In genomic region chr13:41193469-41193868, GRCh38 we compare ENCODE assay signal across 9 cellular contexts. TPM values are rescaled to one million over a fixed set of nuclear protein-coding genes. Genes with fewer than 3 reads are reported as not detected.
DNase-seq lines count a peak whose midpoint lies in the region; ATAC-seq and TF ChIP-seq lines count a peak whose summit lies in the region.
"Had no signal": no experiment of that assay in that cellular context is flagged by ENCODE, and none has a peak within 500 bp of the region (broad histone marks: within the 10 kb centered on the region; RNA-seq: fewer than 3 reads in every experiment).

No MANE protein-coding gene starts in this region.

- peaks cover 4% of the 10 kb centered on the region; the same call in 1 of the 2 replicates for H3K27me3 Mint-ChIP-seq in H9 (ENCODE audit: low read depth)
- H3K27me3 Mint-ChIP-seq in activated CD4-positive, alpha-beta memory T cell treated with anti-CD3 and anti-CD28 coated beads, Interleukin-2, amount 10 ng/mL, durations not matched to agents 7 days and 5 days: no peaks in the 10 kb centered on the region

- H3K23me2 ChIP-seq in H9 (ENCODE audit: insufficient read length, low read depth, low read length, poor library complexity, severe bottlenecking): no peaks in the 10 kb centered on the region

- no peak overlapping the region for H3T11ph ChIP-seq in H9 (ENCODE audit: low read length)

- H2BK20ac ChIP-seq in H9 (ENCODE audit: low read depth, low read length, poor library complexity, severe bottlenecking): no peak overlapping the region

- no peak overlapping the region for H3K23ac ChIP-seq in H9 (ENCODE audit: insufficient read length, low read depth, low read length)

- H3K27ac ChIP-seq in H9 (ENCODE audit: insufficient read length, low read depth, low read length): no peak overlapping the region
- H3K27ac ChIP-seq in right atrium auricular region: peak overlapping the region; percentile 89 to 93
- peak overlapping the region in 9 of 21 experiments; percentile 74 to 94 (median 85) for H3K27ac ChIP-seq in skin epidermis
- H3K27ac ChIP-seq: KMS-11 had no signal

- no peak overlapping the region for H2BK120ac ChIP-seq in H9 (ENCODE audit: low read depth, low read length, poor library complexity, severe bottlenecking)

- no peak for ATAC-seq in HG03280 (IDR thresholded peaks at IDR 0.05; ENCODE audit: unreplicated experiment)

- no peak overlapping the region for H2BK15ac ChIP-seq in H9 (ENCODE audit: low read depth, low read length)

- no peak for DNase-seq in H9
- no peak for DNase-seq in activated CD4-positive, alpha-beta memory T cell treated with anti-CD3 and anti-CD28 coated beads, Interleukin-2, amount 10 ng/mL, durations not matched to agents 7 days and 5 days
- DNase-seq in right atrium auricular region (ENCODE audit: low spot score): no peak
- DNase-seq in HuH-7.5 (ENCODE audit: low spot score): no peak
- DNase-seq in DMS 273 (lab: John Stamatoyannopoulos, UW; ENCODE audit: unreplicated experiment): no peak
- DNase-seq in NCI-H526 treated with DMSO at 0.1 percent for 48 hours (lab: John Stamatoyannopoulos, UW): no peak

- no peaks in the 10 kb centered on the region for H3K36me3 ChIP-seq in right atrium auricular region

- H3K4me2 ChIP-seq in H9 (ENCODE audit: insufficient read depth, insufficient read length, low read length): peak overlapping the region; percentile 65

- peaks cover 13 to 16% (median 13%) of the 10 kb centered on the region in 3 experiments for H3K36me3 Mint-ChIP-seq in H9 (ENCODE audit: insufficient read depth in 1 of 3, low read depth in 3 of 3)
- H3K36me3 Mint-ChIP-seq in activated CD4-positive, alpha-beta memory T cell treated with anti-CD3 and anti-CD28 coated beads, Interleukin-2, amount 10 ng/mL, durations not matched to agents 7 days and 5 days (ENCODE audit: low read depth): peaks cover 29% of the 10 kb centered on the region

- peaks cover 7 to 8% of the 10 kb centered on the region in 2 experiments; a peak in 4 of 5 replicates for H3K9me3 Mint-ChIP-seq in H9
- H3K9me3 Mint-ChIP-seq in activated CD4-positive, alpha-beta memory T cell treated with anti-CD3 and anti-CD28 coated beads, Interleukin-2, amount 10 ng/mL, durations not matched to agents 7 days and 5 days: peaks cover 8% of the 10 kb centered on the region

- H3K4ac ChIP-seq in H9 (ENCODE audit: low read depth, low read length): no peak overlapping the region

- POLR2A ChIA-PET in activated CD4-positive, alpha-beta memory T cell treated with anti-CD3 and anti-CD28 coated beads, Interleukin-2, amount 10 ng/mL, durations not matched to agents 7 days and 5 days (lab: Charles Lee): interaction anchor here (0.9 to 1.7 kb wide), 3 partner anchors 60 to 404 kb away, joined by 3 to 4 read pairs (median 4); partner anchors contain the start of genes MTRF1 and SLC25A15

- H3K4me3 ChIP-seq in right atrium auricular region: peak overlapping the region; percentile 73 to 74
- H3K4me3 ChIP-seq in skin epidermis: peak overlapping the region in 6 of 7 experiments; percentile 35 to 63 (median 54)

- H3K9me3 ChIP-seq in H9 (ENCODE audit: control insufficient read depth, low read depth, low read length) (no peaks in the 10 kb centered on the region), right atrium auricular region (no peaks in the 10 kb centered on the region)

- CTCF ChIA-PET in activated CD4-positive, alpha-beta memory T cell treated with anti-CD3 and anti-CD28 coated beads, Interleukin-2, amount 10 ng/mL, durations not matched to agents 7 days and 5 days (lab: Charles Lee): no interaction called here

- H3K79me1 ChIP-seq in H9 (ENCODE audit: insufficient read depth, low read depth, low read length, poor library complexity, severe bottlenecking): no peaks in the 10 kb centered on the region

- no peak overlapping the region for H2BK12ac ChIP-seq in H9 (ENCODE audit: insufficient read length, low read depth, low read length)

- TF ChIP-seq CTCF in H9 (conservative IDR thresholded peaks at IDR 0.05) (no peak), right atrium auricular region (IDR thresholded peaks at IDR 0.05) (no peak)

- no peaks in the 10 kb centered on the region; the same call in 1 of the 2 replicates for H3K4me1 ChIP-seq in H9 (ENCODE audit: insufficient read depth, low read length)
- peaks cover 0 to 20% of the 10 kb centered on the region in 2 donors for H3K4me1 ChIP-seq in right atrium auricular region

- no CpG with 5 or more reads among the region's 18 CpGs for WGBS in H9 (ENCODE audit: extremely low coverage, insufficient read length, low lambda C conversion rate)

- H2AFZ ChIP-seq in H9 (ENCODE audit: low read length): no peak overlapping the region

- peaks cover 15 to 19% of the 10 kb centered on the region in 2 experiments for H3K4me1 Mint-ChIP-seq in H9
- peaks cover 37% of the 10 kb centered on the region for H3K4me1 Mint-ChIP-seq in activated CD4-positive, alpha-beta memory T cell treated with anti-CD3 and anti-CD28 coated beads, Interleukin-2, amount 10 ng/mL, durations not matched to agents 7 days and 5 days

- H3K18ac ChIP-seq in H9 (ENCODE audit: insufficient read length, low read depth, low read length): no peak overlapping the region

- no peak overlapping the region for H3K14ac ChIP-seq in H9 (ENCODE audit: insufficient read depth, low read length)

- no peak overlapping the region for H4K91ac ChIP-seq in H9 (ENCODE audit: insufficient read length, low read depth, low read length)

- no peak overlapping the region for H4K8ac ChIP-seq in H9 (replicated peaks; ENCODE audit: insufficient read length, low read depth, low read length)

- H4K5ac ChIP-seq in H9 (ENCODE audit: insufficient read length, low read depth, low read length): no peak overlapping the region

- no peak overlapping the region for H3K9ac ChIP-seq in H9 (ENCODE audit: extremely low read depth, insufficient read length, low read length)

- no peak overlapping the region for H3K56ac ChIP-seq in H9 (ENCODE audit: insufficient read length, low read depth, low read length)

- no peak overlapping the region; a peak in 1 of 7 replicates for H3K27ac Mint-ChIP-seq in H9
- H3K27ac Mint-ChIP-seq in activated CD4-positive, alpha-beta memory T cell treated with anti-CD3 and anti-CD28 coated beads, Interleukin-2, amount 10 ng/mL, durations not matched to agents 7 days and 5 days: peak overlapping the region; percentile 22

- H3K27me3 ChIP-seq in H9 (ENCODE audit: insufficient read depth, low read length): no peaks in the 10 kb centered on the region
- H3K27me3 ChIP-seq in right atrium auricular region: no peaks in the 10 kb centered on the region

- peak overlapping the region; percentile 80 to 90 for H3K4me3 Mint-ChIP-seq in H9
- H3K4me3 Mint-ChIP-seq in activated CD4-positive, alpha-beta memory T cell treated with anti-CD3 and anti-CD28 coated beads, Interleukin-2, amount 10 ng/mL, durations not matched to agents 7 days and 5 days: peak overlapping the region; percentile 93

- no peaks in the 10 kb centered on the region for H4K20me1 ChIP-seq in H9 (ENCODE audit: control insufficient read depth, insufficient read depth, insufficient read length)

- H3K79me2 ChIP-seq in H9 (ENCODE audit: insufficient read depth, low read length): no peaks in the 10 kb centered on the region

- no peak overlapping the region for H2BK5ac ChIP-seq in H9 (ENCODE audit: insufficient read length, low read length)

- no peak overlapping the region for H2AK5ac ChIP-seq in H9 (ENCODE audit: insufficient read length, low read length)

RNA-seq across cellular contexts. Expression of gene KBTBD7, which starts 0.9 kb away (rescaled TPM):
- total RNA-seq in H9 (2021): 12.9 TPM in 2 replicates
- total RNA-seq in activated CD4-positive, alpha-beta memory T cell treated with anti-CD3 and anti-CD28 coated beads, Interleukin-2, amount 10 ng/mL, durations not matched to agents 7 days and 5 days: 1 to 10 TPM; 8.1 to 8.4 TPM
- 1 to 10 TPM; 7.0 to 7.8 TPM for total RNA-seq in right atrium auricular region
